In genomic region chr16:21242756-21243155, GRCh38 we compare ENCODE assay signal across 38 cellular contexts. TPM values are rescaled to one million over a fixed set of nuclear protein-coding genes. Genes with fewer than 3 reads are reported as not detected.
"Had no signal": no experiment of that assay in that cellular context is flagged by ENCODE, and none has a peak within 500 bp of the region (broad histone marks: within the 10 kb centered on the region; RNA-seq: fewer than 3 reads in every experiment).

No MANE protein-coding gene starts in this region.

- H3K36me3 ChIP-seq: MG63 had no signal

- DNase-seq: Karpas-422, Kasumi-1, KG1, MG63, MM.1S, MV-4-11, NCI-H1048, NCI-H1092, NCI-H1092 treated with DMSO at 0.1 percent for 48 hours, NCI-H1105, NCI-H1105 treated with DMSO at 0.1 percent for 48 hours, NCI-H1417, NCI-H1417 treated with DMSO at 0.1 percent for 48 hours, NCI-H1436, NCI-H1436 treated with DMSO at 0.1 percent for 48 hours, NCI-H146, NCI-H1694, NCI-H1694 treated with DMSO at 0.1 percent for 48 hours, NCI-H187, NCI-H187 treated with DMSO at 0.1 percent for 48 hours, NCI-H1930, NCI-H2029, NCI-H2029 treated with DMSO at 0.1 percent for 48 hours, NCI-H2081, NCI-H2081 treated with DMSO at 0.1 percent for 48 hours, NCI-H2107, NCI-H2171, NCI-H2171 treated with DMSO at 0.1 percent for 48 hours, NCI-H2227 treated with DMSO at 0.1 percent for 48 hours, NCI-H226, NCI-H345, NCI-H446, NCI-H446 treated with DMSO at 0.1 percent for 48 hours had no signal

- H3K27ac ChIP-seq: KMS-11 had no signal

- H3K4me3 ChIP-seq: MG63 had no signal

- H3K9me3 ChIP-seq: MG63 had no signal

- H3K27me3 ChIP-seq: MG63 had no signal

RNA-seq across cellular contexts. Expression of gene ANKS4B, which starts 9.3 kb away (rescaled TPM):
- total RNA-seq: LHCN-M2, M059J, MCF 10A, NCI-H460 had no signal

RNA-seq across cellular contexts. Expression of gene ZP2, which starts 31.4 kb away (rescaled TPM):
- total RNA-seq: LHCN-M2, M059J, MCF 10A, NCI-H460 had no signal

RNA-seq across cellular contexts. Expression of gene CRYM, which starts 35.3 kb away (rescaled TPM):
- total RNA-seq: M059J, NCI-H460 had no signal
